In the genomic region with DNA sequence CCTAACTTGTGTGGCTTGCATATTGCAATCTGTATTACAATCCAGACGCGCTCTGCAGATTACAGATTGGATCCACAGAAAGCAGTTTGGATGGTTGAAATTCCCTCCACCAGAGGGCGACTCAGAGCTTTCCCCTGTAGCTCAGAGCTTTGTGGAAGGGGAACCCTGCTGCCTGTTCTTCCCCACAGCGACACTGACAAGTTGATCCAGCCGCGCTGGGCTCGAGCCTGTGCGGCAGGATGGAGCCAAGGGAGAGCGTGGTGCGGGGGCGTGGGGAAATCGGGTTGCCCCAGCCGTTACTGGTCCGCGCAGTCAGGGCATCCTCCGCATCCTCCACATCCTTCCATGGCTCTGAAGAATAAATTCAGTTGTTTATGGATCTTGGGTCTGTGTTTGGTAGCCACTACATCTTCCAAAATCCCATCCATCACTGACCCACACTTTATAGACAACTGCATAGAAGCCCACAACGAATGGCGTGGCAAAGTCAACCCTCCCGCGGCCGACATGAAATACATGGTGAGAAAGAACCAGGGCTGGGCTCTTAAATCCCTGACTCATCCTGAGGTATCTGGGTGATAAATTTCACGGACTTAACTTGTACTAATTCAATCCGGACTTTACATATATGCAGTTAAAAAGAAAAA, we compare ENCODE assay signal across 8 cellular contexts. TPM values are rescaled to one million over a fixed set of nuclear protein-coding genes. Genes with fewer than 3 reads are reported as not detected.
A peak's percentile ranks its signal among the peaks of the same experiment; 100 is the strongest.
DNase-seq lines count a peak whose midpoint lies in the region; ATAC-seq and TF ChIP-seq lines count a peak whose summit lies in the region.

Gene GLIPR1L1 (plus strand): TSS at position 287 of the 647 bp plus-strand sequence. CDS start 59 bp downstream, at position 346.

- H3K4me3 ChIP-seq in CD4-positive, CD25-positive, alpha-beta regulatory T cell (ENCODE audit: low read depth, low read length), result peak within 1 kb of the TSS; percentile 26
- peak within 1 kb of the TSS; percentile 16 for H3K4me3 ChIP-seq in NT2/D1 (ENCODE audit: insufficient read length, low read depth)
- peak within 1 kb of the TSS; percentile 48 to 63 (median 51) for H3K4me3 ChIP-seq in esophagus muscularis mucosa

- H3K9me3 ChIP-seq in CD4-positive, CD25-positive, alpha-beta regulatory T cell (ENCODE audit: control insufficient read depth in 2 of 2, low read length in 2 of 2), result no peaks in the 10 kb centered on the region
- H3K9me3 ChIP-seq in NT2/D1 (ENCODE audit: insufficient read depth, low read length) (no peaks in the 10 kb centered on the region), esophagus muscularis mucosa (no peaks in the 10 kb centered on the region)

- H3K4me1 ChIP-seq in CD4-positive, CD25-positive, alpha-beta regulatory T cell (ENCODE audit: control insufficient read depth, insufficient read depth, low read length, poor library complexity, severe bottlenecking), result peaks cover 17% of the 10 kb centered on the region
- H3K4me1 ChIP-seq in NT2/D1 (ENCODE audit: insufficient read depth, insufficient read length) (no peaks in the 10 kb centered on the region), esophagus muscularis mucosa (peaks cover 6 to 18% (median 12%) of the 10 kb centered on the region in 4 donors)

- H3K27ac Mint-ChIP-seq in CD4-positive, CD25-positive, alpha-beta regulatory T cell, result peak within 1 kb of the TSS in 1 of 3 donors; percentile 24

- H3K9me3 Mint-ChIP-seq in CD4-positive, CD25-positive, alpha-beta regulatory T cell, result peaks cover 0 to 3% (median 0%) of the 10 kb centered on the region in 7 donors

- peaks cover 45% of the 10 kb centered on the region for H3K27me3 Mint-ChIP-seq in CD4-positive, CD25-positive, alpha-beta regulatory T cell

- DNase-seq in CD4-positive, CD25-positive, alpha-beta regulatory T cell, result peak; percentile 65 to 84 (median 77)
- DNase-seq in NT2/D1 (ENCODE audit: low read depth, low spot score) (peak; percentile 93), activated T-cell treated with anti-CD3 and anti-CD28 coated beads for 48 hours (ENCODE audit: low read depth) (peak; percentile 68), esophagus muscularis mucosa (ENCODE audit: extremely low spot score) (peak; percentile 97), myocyte (ENCODE audit: low read depth) (peak; percentile 96)
- DNase-seq in stimulated activated CD8-positive, alpha-beta memory T cell treated with anti-CD3 and anti-CD28 coated beads, Interleukin-7, amount 100 ng/mL, for 24 hours (ENCODE audit: low read depth), result peak; percentile 72

- peak within 1 kb of the TSS; percentile 8 to 80 (median 46) for H3K4me3 Mint-ChIP-seq in CD4-positive, CD25-positive, alpha-beta regulatory T cell

- intact Hi-C loops in esophagus muscularis mucosa (cut with DNase I), result loop anchor here (5.0 kb wide), 3 partner anchors 53 to 173 kb away; partner anchors contain the start of gene GLIPR1

- peak; percentile 91 to 96 (median 95) for TF ChIP-seq CTCF in esophagus muscularis mucosa (IDR thresholded peaks at IDR 0.05)

- H3K27ac ChIP-seq in CD4-positive, CD25-positive, alpha-beta regulatory T cell (ENCODE audit: insufficient read depth, low read length, poor library complexity, severe bottlenecking), result no peak within 1 kb of the TSS
- H3K27ac ChIP-seq in esophagus muscularis mucosa (replicated peaks in 1 of 4), result peak within 1 kb of the TSS in 2 of 4 donors; percentile 36 to 58

- peak; percentile 49 for TF ChIP-seq POLR2A in GM19193 (IDR thresholded peaks at IDR 0.05; ENCODE audit: extremely low read depth, insufficient read depth, insufficient read length)
- no peak for TF ChIP-seq POLR2A in esophagus muscularis mucosa (IDR thresholded peaks at IDR 0.05; ENCODE audit: low read depth)

- no peaks in the 10 kb centered on the region for H3K36me3 ChIP-seq in CD4-positive, CD25-positive, alpha-beta regulatory T cell (ENCODE audit: control insufficient read depth, insufficient read depth, low read length)
- H3K36me3 ChIP-seq in NT2/D1 (ENCODE audit: insufficient read depth, insufficient read length, low read length) (no peaks in the 10 kb centered on the region), esophagus muscularis mucosa (no peaks in the 10 kb centered on the region)

- ATAC-seq in CD4-positive, CD25-positive, alpha-beta regulatory T cell (ENCODE audit: low read depth in 2 of 2), result peak; percentile 79 to 87
- ATAC-seq in HG03378 (IDR thresholded peaks at IDR 0.05; ENCODE audit: unreplicated experiment), result peak; percentile 75

- H3K36me3 Mint-ChIP-seq in CD4-positive, CD25-positive, alpha-beta regulatory T cell, result no peaks in the 10 kb centered on the region

- 8% methylated on average over 14 of the region's 23 CpGs for WGBS in esophagus muscularis mucosa

- H3K27me3 ChIP-seq in CD4-positive, CD25-positive, alpha-beta regulatory T cell (ENCODE audit: control insufficient read depth, insufficient read depth, low read length), result peaks cover 10% of the 10 kb centered on the region
- H3K27me3 ChIP-seq in NT2/D1 (ENCODE audit: insufficient read depth, insufficient read length), result no peaks in the 10 kb centered on the region
- H3K27me3 ChIP-seq in esophagus muscularis mucosa, result no peaks in the 10 kb centered on the region

- peak within 1 kb of the TSS; percentile 58 for H3K9ac ChIP-seq in NT2/D1 (ENCODE audit: insufficient read length, low read depth)

- no peak for TF ChIP-seq EP300 in esophagus muscularis mucosa (IDR thresholded peaks at IDR 0.05)

- peaks cover 12 to 22% (median 16%) of the 10 kb centered on the region in 4 donors for H3K4me1 Mint-ChIP-seq in CD4-positive, CD25-positive, alpha-beta regulatory T cell

RNA-seq across cellular contexts. Expression of gene GLIPR1L1, which starts in this region (rescaled TPM):
- total RNA-seq in CD4-positive, CD25-positive, alpha-beta regulatory T cell, result not detected
- not detected for polyA plus RNA-seq in CD4-positive, CD25-positive, alpha-beta regulatory T cell
- total RNA-seq in esophagus muscularis mucosa (not detected), myocyte (not detected in 2 replicates)
- polyA plus RNA-seq in myocyte (2012), result 0.15 TPM

Comparison
In these comparisons a context has a peak if more than half of its experiments do, and no peak if none do; other contexts are left out.
1. Peak in DNase-seq, ATAC-seq and H3K4me3 ChIP-seq in CD4-positive, CD25-positive, alpha-beta regulatory T cell; RNA of the gene not detected or under 1 TPM.
2. Peak in DNase-seq and H3K4me3 ChIP-seq in esophagus muscularis mucosa; RNA of the gene not detected or under 1 TPM.
3. Peak in DNase-seq in myocyte; RNA of the gene not detected or under 1 TPM.